Comparison of ENCODE assay signal across 8 cellular contexts in genomic region chr15:40421246-40422157, GRCh38. TPM values are rescaled to one million over a fixed set of nuclear protein-coding genes. Genes with fewer than 3 reads are reported as not detected.
A peak's percentile ranks its signal among the peaks of the same experiment; 100 is the strongest.
DNase-seq lines count a peak whose midpoint lies in the region; ATAC-seq, FAIRE-seq and TF ChIP-seq lines count a peak whose summit lies in the region.

No MANE protein-coding gene starts in this region.

- ATAC-seq in GM21526 (IDR thresholded peaks at IDR 0.05; ENCODE audit: low FRiP score, unreplicated experiment): no peak

- DNase-seq in COLO668 (lab: John Stamatoyannopoulos, UW; ENCODE audit: unreplicated experiment): peak; percentile 70
- peak; percentile 84 for DNase-seq in GM20000 (ENCODE audit: low spot score)
- DNase-seq in NB4 (ENCODE audit: low read depth): peak; percentile 84
- DNase-seq in breast epithelium (ENCODE audit: low spot score in 2 of 2): peak in 1 of 2 donors; percentile 81
- no peak for DNase-seq in keratinocyte (ENCODE audit: low read depth, low spot score)
- DNase-seq in stimulated activated CD4-positive, alpha-beta T cell treated with anti-CD3 and anti-CD28 coated beads, Interleukin-1b, Interleukin-23, amount 100 ng/mL, for 4 hours (ENCODE audit: low read depth in 2 of 2): peak; percentile 80 to 83

- H3K4me2 ChIP-seq in keratinocyte (ENCODE audit: control insufficient read depth, extremely low read depth, insufficient read depth, low read depth, low read length): peak overlapping the region; percentile 56

- H3K4me3 ChIP-seq in NB4 (ENCODE audit: low read depth, low read length) (no peak overlapping the region), WI38 (ENCODE audit: low read depth, low read length) (no peak overlapping the region), breast epithelium (peak overlapping the region in 1 of 3 donors; percentile 23), keratinocyte (ENCODE audit: control insufficient read depth in 2 of 3, extremely low read depth in 1 of 3, insufficient read depth in 2 of 3, low read depth in 1 of 3, low read length in 3 of 3) (peak overlapping the region in 1 of 3 experiments; percentile 44)

- H3K9ac ChIP-seq in keratinocyte (ENCODE audit: control insufficient read depth, extremely low read depth, insufficient read depth, low read length): no peak overlapping the region

- H4K20me1 ChIP-seq in keratinocyte (ENCODE audit: control insufficient read depth, extremely low read depth, insufficient read depth, low read length): no peaks in the 10 kb centered on the region

- peaks cover 0 to 7% of the 10 kb centered on the region in 2 donors for H3K4me1 ChIP-seq in breast epithelium
- peaks cover 17% of the 10 kb centered on the region for H3K4me1 ChIP-seq in keratinocyte (ENCODE audit: control insufficient read depth, extremely low read depth, insufficient read depth, low read length)

- no peaks in the 10 kb centered on the region for H3K9me3 ChIP-seq in breast epithelium
- no peaks in the 10 kb centered on the region for H3K9me3 ChIP-seq in keratinocyte (ENCODE audit: control insufficient read depth, low read depth, low read length)

- H3K27ac ChIP-seq in breast epithelium (peak overlapping the region; percentile 73 to 80), keratinocyte (ENCODE audit: control insufficient read depth, insufficient read depth, low read length) (no peak overlapping the region)

- dilution Hi-C loops in keratinocyte (cut with MboI; ENCODE audit: extremely low pct_ligation_motif_present, low sequenced_read_pairs): no loop called here

- no peaks in the 10 kb centered on the region for H3K79me2 ChIP-seq in keratinocyte (ENCODE audit: control insufficient read depth, insufficient read depth, low read length)

- H3K36me3 ChIP-seq in breast epithelium (no peaks in the 10 kb centered on the region), keratinocyte (ENCODE audit: control insufficient read depth in 2 of 2, extremely low read depth in 1 of 2, insufficient read depth in 2 of 2, low read length in 2 of 2) (peaks cover 0 to under 1% of the 10 kb centered on the region in 2 experiments)

- H3K27me3 ChIP-seq in breast epithelium (no peaks in the 10 kb centered on the region), keratinocyte (ENCODE audit: control insufficient read depth, extremely low read depth, insufficient read depth, low read length) (no peaks in the 10 kb centered on the region)

- TF ChIP-seq CTCF in GM20000 (IDR thresholded peaks at IDR 0.05; ENCODE audit: extremely low read depth, missing control alignments): peak; percentile 86
- TF ChIP-seq CTCF in NB4 (IDR thresholded peaks at IDR 0.05; ENCODE audit: low read depth, low read length): peak; percentile 85
- peak; percentile 94 for TF ChIP-seq CTCF in WI38 (IDR thresholded peaks at IDR 0.05; ENCODE audit: low read depth, low read length)
- peak; percentile 81 to 97 (median 93) for TF ChIP-seq CTCF in breast epithelium (IDR thresholded peaks at IDR 0.05)
- peak; percentile 86 to 98 (median 98) for TF ChIP-seq CTCF in keratinocyte (optimal IDR thresholded peaks at IDR 0.05 in 1 of 3, IDR thresholded peaks at IDR 0.05 in 1 of 3, conservative IDR thresholded peaks at IDR 0.05 in 1 of 3; ENCODE audit: extremely low read depth in 1 of 3, insufficient read depth in 2 of 3, low read length in 3 of 3)

- no peak for FAIRE-seq in keratinocyte (lab: Jason Lieb, UNC)

- no peaks in the 10 kb centered on the region for H3K9me1 ChIP-seq in keratinocyte (ENCODE audit: control insufficient read depth, extremely low read depth, insufficient read depth, low read length)

- TF ChIP-seq POLR2A in NB4 (IDR thresholded peaks at IDR 0.05; ENCODE audit: extremely low read depth, insufficient read length): peak; percentile 37
- no peak for TF ChIP-seq POLR2A in breast epithelium (IDR thresholded peaks at IDR 0.05)

- intact Hi-C loops in breast epithelium (cut with DNase I; ENCODE audit: low total_unique reads): loop anchor here (10.0 kb wide), 1 partner anchor 57 kb away; no protein-coding TSS in a partner anchor

- peak overlapping the region; percentile 64 for H2AFZ ChIP-seq in keratinocyte (ENCODE audit: control insufficient read depth, low read length)

RNA-seq across cellular contexts. Expression of gene IVD, which starts 15.9 kb away (rescaled TPM):
- 10 to 100 TPM; 43.8 to 72.7 (median 62.6) TPM for total RNA-seq in breast epithelium
- 13.0 to 18.1 TPM (median 14.2 TPM) in 3 replicates for polyA plus RNA-seq in keratinocyte
- 1.3 TPM for polyA plus RNA-seq in keratinocyte (2011; ENCODE audit: low read depth)
- 8.5 and 9.2 TPM in 2 replicates for polyA plus RNA-seq in keratinocyte (2011; cell fraction: cytosol; rRNA removed)
- 22.2 and 24.6 TPM in 2 replicates for polyA plus RNA-seq in keratinocyte (2011; cell fraction: nucleus; rRNA removed)
- 2.2 and 11.4 TPM in 2 replicates for polyA plus RNA-seq in keratinocyte (2012; ENCODE audit: low replicate concordance)
- polyA minus RNA-seq in keratinocyte: 13.9 to 17.1 TPM (median 15.0 TPM) in 3 replicates
- polyA minus RNA-seq in keratinocyte (2011; cell fraction: cytosol; rRNA and poly(A)+ RNA removed): 13.2 TPM
- polyA minus RNA-seq in keratinocyte (2011; cell fraction: nucleus; rRNA and poly(A)+ RNA removed): 11.8 and 20.4 TPM in 2 replicates

RNA-seq across cellular contexts. Expression of gene BAHD1, which starts 19.3 kb away (rescaled TPM):
- total RNA-seq in breast epithelium: 10 to 100 TPM in 2 of 3 donors, 1 to 10 TPM in 1; 9.9 to 14.6 (median 11.8) TPM
- 4.8 to 6.9 TPM (median 6.8 TPM) in 3 replicates for polyA plus RNA-seq in keratinocyte
- 2.1 TPM for polyA plus RNA-seq in keratinocyte (2011; ENCODE audit: low read depth)
- polyA plus RNA-seq in keratinocyte (2011; cell fraction: cytosol; rRNA removed): 4.7 and 7.3 TPM in 2 replicates
- polyA plus RNA-seq in keratinocyte (2011; cell fraction: nucleus; rRNA removed): 19.0 and 21.5 TPM in 2 replicates
- 11.5 and 11.9 TPM in 2 replicates for polyA plus RNA-seq in keratinocyte (2012; ENCODE audit: low replicate concordance)
- polyA minus RNA-seq in keratinocyte: 7.7 to 18.9 TPM (median 7.7 TPM) in 3 replicates
- 10.4 TPM for polyA minus RNA-seq in keratinocyte (2011; cell fraction: cytosol; rRNA and poly(A)+ RNA removed)
- 12.7 and 13.2 TPM in 2 replicates for polyA minus RNA-seq in keratinocyte (2011; cell fraction: nucleus; rRNA and poly(A)+ RNA removed)

RNA-seq across cellular contexts. Expression of gene KNSTRN, which starts 39.0 kb away (rescaled TPM):
- 10 to 100 TPM in 2 of 3 donors, 1 to 10 TPM in 1; 9.1 to 19.8 (median 12.1) TPM for total RNA-seq in breast epithelium
- polyA plus RNA-seq in keratinocyte: 21.0 to 42.8 TPM (median 42.4 TPM) in 3 replicates
- 47.0 TPM for polyA plus RNA-seq in keratinocyte (2011; ENCODE audit: low read depth)
- 22.2 and 37.8 TPM in 2 replicates for polyA plus RNA-seq in keratinocyte (2011; cell fraction: cytosol; rRNA removed)
- polyA plus RNA-seq in keratinocyte (2011; cell fraction: nucleus; rRNA removed): 22.5 and 30.4 TPM in 2 replicates
- 12.5 and 33.3 TPM in 2 replicates for polyA plus RNA-seq in keratinocyte (2012; ENCODE audit: low replicate concordance)
- polyA minus RNA-seq in keratinocyte: 17.3 to 74.2 TPM (median 19.2 TPM) in 3 replicates
- 18.4 TPM for polyA minus RNA-seq in keratinocyte (2011; cell fraction: cytosol; rRNA and poly(A)+ RNA removed)
- polyA minus RNA-seq in keratinocyte (2011; cell fraction: nucleus; rRNA and poly(A)+ RNA removed): 9.4 and 21.8 TPM in 2 replicates

RNA-seq across cellular contexts. Expression of gene CHST14, which starts 49.3 kb away (rescaled TPM):
- 10 to 100 TPM in 1 of 3 donors, 1 to 10 TPM in 2; 8.8 to 10.8 (median 9.3) TPM for total RNA-seq in breast epithelium
- polyA plus RNA-seq in keratinocyte: 1.1 to 4.4 TPM (median 1.5 TPM) in 3 replicates
- 1.1 TPM for polyA plus RNA-seq in keratinocyte (2011; ENCODE audit: low read depth)
- 0.88 and 0.91 TPM in 2 replicates for polyA plus RNA-seq in keratinocyte (2011; cell fraction: cytosol; rRNA removed)
- 3.9 and 4.0 TPM in 2 replicates for polyA plus RNA-seq in keratinocyte (2011; cell fraction: nucleus; rRNA removed)
- 2.2 and 4.2 TPM in 2 replicates for polyA plus RNA-seq in keratinocyte (2012; ENCODE audit: low replicate concordance)
- polyA minus RNA-seq in keratinocyte: 1.2 to 3.6 TPM (median 1.5 TPM) in 3 replicates
- polyA minus RNA-seq in keratinocyte (2011; cell fraction: cytosol; rRNA and poly(A)+ RNA removed): 1.7 TPM
- polyA minus RNA-seq in keratinocyte (2011; cell fraction: nucleus; rRNA and poly(A)+ RNA removed): 1.9 TPM in 2 replicates
